Comparison of ENCODE assay signal across 9 cellular contexts in the genomic region with DNA sequence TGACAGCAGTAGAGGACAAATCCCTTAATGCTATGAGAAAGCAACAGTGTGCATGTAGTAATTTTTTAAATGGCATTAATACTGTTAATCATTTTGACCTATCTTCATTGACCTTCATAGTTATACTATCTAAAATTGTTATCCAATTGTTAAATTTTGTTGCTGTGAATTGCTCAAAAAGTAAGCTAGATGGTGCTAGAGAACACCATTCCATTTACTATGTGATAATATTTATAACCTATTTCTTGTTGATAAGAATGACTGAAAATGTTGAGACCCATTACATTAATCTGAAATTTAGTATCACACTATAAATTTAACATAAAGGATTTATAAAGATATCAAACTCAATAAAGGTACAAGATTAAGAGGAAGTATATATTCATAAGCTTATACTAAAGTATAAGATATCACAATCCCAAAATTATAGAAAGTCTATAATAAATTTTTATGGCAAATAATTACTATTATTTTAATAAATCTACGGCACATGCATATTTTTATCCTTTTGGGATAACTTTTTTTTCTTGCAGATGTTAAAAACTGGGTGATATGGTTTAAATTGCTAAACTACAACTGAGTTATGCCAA.
DNase-seq lines count a peak whose midpoint lies in the region; ATAC-seq and TF ChIP-seq lines count a peak whose summit lies in the region.
"Had no signal": no experiment of that assay in that cellular context is flagged by ENCODE, and none has a peak within 500 bp of the region (broad histone marks: within the 10 kb centered on the region; RNA-seq: fewer than 3 reads in every experiment).

No MANE protein-coding gene starts in this region.

- H3K4me1 Mint-ChIP-seq in activated CD4-positive, alpha-beta T cell treated with anti-CD3 and anti-CD28 coated beads for 36 hours: no peaks in the 10 kb centered on the region
- H3K4me1 Mint-ChIP-seq in activated CD8-positive, alpha-beta memory T cell treated with anti-CD3 and anti-CD28 coated beads, Interleukin-2, amount 10 ng/mL, durations not matched to agents 7 days and 5 days: no peaks in the 10 kb centered on the region
- H3K4me1 Mint-ChIP-seq: T-cell had no signal

- H3K27me3 Mint-ChIP-seq in activated CD4-positive, alpha-beta T cell treated with anti-CD3 and anti-CD28 coated beads for 36 hours: no peaks in the 10 kb centered on the region
- no peaks in the 10 kb centered on the region for H3K27me3 Mint-ChIP-seq in activated CD8-positive, alpha-beta memory T cell treated with anti-CD3 and anti-CD28 coated beads, Interleukin-2, amount 10 ng/mL, durations not matched to agents 7 days and 5 days
- H3K27me3 Mint-ChIP-seq: T-cell had no signal

- no peak overlapping the region for H3K27ac Mint-ChIP-seq in activated CD4-positive, alpha-beta T cell treated with anti-CD3 and anti-CD28 coated beads for 36 hours
- H3K27ac Mint-ChIP-seq in activated CD8-positive, alpha-beta memory T cell treated with anti-CD3 and anti-CD28 coated beads, Interleukin-2, amount 10 ng/mL, durations not matched to agents 7 days and 5 days: no peak overlapping the region
- H3K27ac Mint-ChIP-seq: T-cell had no signal

- WGBS in heart right ventricle, 2 donors: 51 to 65% methylated on average over 1 of the region's 1 CpG

- DNase-seq in heart right ventricle: no peak
- no peak for DNase-seq in Right ventricle myocardium superior
- DNase-seq in SK-MEL-5 (ENCODE audit: low read depth, low spot score): peak; percentile 40
- peak; percentile 57 for DNase-seq in fibroblast of the aortic adventitia (ENCODE audit: low read depth)
- no peak for DNase-seq in activated CD8-positive, alpha-beta memory T cell treated with anti-CD3 and anti-CD28 coated beads, Interleukin-2, amount 50 U/mL, for 4 hours
- no peak for DNase-seq in activated CD4-positive, alpha-beta T cell treated with anti-CD3 and anti-CD28 coated beads for 36 hours
- DNase-seq in GDM1 (lab: John Stamatoyannopoulos, UW): no peak
- DNase-seq in activated CD8-positive, alpha-beta memory T cell treated with anti-CD3 and anti-CD28 coated beads, Interleukin-2, amount 10 ng/mL, durations not matched to agents 7 days and 5 days: no peak
- DNase-seq: T-cell had no signal

- no peaks in the 10 kb centered on the region for H3K4me1 ChIP-seq in heart right ventricle

- POLR2A ChIA-PET in activated CD4-positive, alpha-beta T cell treated with anti-CD3 and anti-CD28 coated beads for 36 hours (lab: Charles Lee): no interaction called here

- H3K4me3 ChIP-seq in heart right ventricle (no peak overlapping the region), fibroblast of the aortic adventitia (ENCODE audit: low read depth, low read length) (no peak overlapping the region)

- H3K9me3 ChIP-seq in heart right ventricle: no peaks in the 10 kb centered on the region

- H3K36me3 Mint-ChIP-seq in activated CD4-positive, alpha-beta T cell treated with anti-CD3 and anti-CD28 coated beads for 36 hours (ENCODE audit: low read depth): no peaks in the 10 kb centered on the region
- no peaks in the 10 kb centered on the region for H3K36me3 Mint-ChIP-seq in activated CD8-positive, alpha-beta memory T cell treated with anti-CD3 and anti-CD28 coated beads, Interleukin-2, amount 10 ng/mL, durations not matched to agents 7 days and 5 days
- H3K36me3 Mint-ChIP-seq: T-cell had no signal

- in situ Hi-C loops in SK-MEL-5 (cut with HindIII; ENCODE audit: low pct_unique_long_range_greater_than_20kb, low sequenced_read_pairs): no loop called here

- intact Hi-C loops in heart right ventricle (cut with DNase I) (loop anchor here in 4 of 10 donors (5.0 to 10.0 kb wide), 2 partner anchors 1568 to 1580 kb away; no protein-coding TSS in a partner anchor), Right ventricle myocardium superior (cut with DNase I) (no loop called here)
- intact Hi-C loops in activated CD4-positive, alpha-beta T cell treated with anti-CD3 and anti-CD28 coated beads for 36 hours (cut with DNase I, micrococcal nuclease): loop anchor here in 1 of 2 experiments (5.0 kb wide), 1 partner anchor 1570 kb away; no protein-coding TSS in a partner anchor

- H3K27me3 ChIP-seq in heart right ventricle: no peaks in the 10 kb centered on the region

- ATAC-seq in heart right ventricle (no peak), Right ventricle myocardium superior (ENCODE audit: poor library complexity) (no peak)
- ATAC-seq in activated CD4-positive, alpha-beta T cell treated with anti-CD3 and anti-CD28 coated beads for 36 hours: no peak
- ATAC-seq in activated CD8-positive, alpha-beta memory T cell treated with anti-CD3 and anti-CD28 coated beads, Interleukin-2, amount 10 ng/mL, durations not matched to agents 7 days and 5 days: no peak
- ATAC-seq: T-cell had no signal

- CTCF ChIA-PET in activated CD4-positive, alpha-beta T cell treated with anti-CD3 and anti-CD28 coated beads for 36 hours (lab: Charles Lee): no interaction called here
- CTCF ChIA-PET in activated CD8-positive, alpha-beta memory T cell treated with anti-CD3 and anti-CD28 coated beads, Interleukin-2, amount 10 ng/mL, durations not matched to agents 7 days and 5 days (lab: Charles Lee): no interaction called here

- H3K27ac ChIP-seq in heart right ventricle: no peak overlapping the region

- H3K36me3 ChIP-seq in heart right ventricle: no peaks in the 10 kb centered on the region

- TF ChIP-seq CTCF in heart right ventricle (IDR thresholded peaks at IDR 0.05): peak; percentile 4 to 66 (median 43)
- peak; percentile 64 for TF ChIP-seq CTCF in fibroblast of the aortic adventitia (IDR thresholded peaks at IDR 0.05; ENCODE audit: insufficient read depth, low read length)

- H3K9me3 Mint-ChIP-seq in activated CD4-positive, alpha-beta T cell treated with anti-CD3 and anti-CD28 coated beads for 36 hours (ENCODE audit: low read depth): peaks cover 2% of the 10 kb centered on the region
- peaks cover 5% of the 10 kb centered on the region for H3K9me3 Mint-ChIP-seq in activated CD8-positive, alpha-beta memory T cell treated with anti-CD3 and anti-CD28 coated beads, Interleukin-2, amount 10 ng/mL, durations not matched to agents 7 days and 5 days (ENCODE audit: low read depth)

- H3K4me3 Mint-ChIP-seq in activated CD4-positive, alpha-beta T cell treated with anti-CD3 and anti-CD28 coated beads for 36 hours: no peak overlapping the region
- no peak overlapping the region for H3K4me3 Mint-ChIP-seq in activated CD8-positive, alpha-beta memory T cell treated with anti-CD3 and anti-CD28 coated beads, Interleukin-2, amount 10 ng/mL, durations not matched to agents 7 days and 5 days
- H3K4me3 Mint-ChIP-seq: T-cell had no signal

Comparison
In these comparisons a context has a peak if more than half of its experiments do, and no peak if none do; other contexts are left out.
1. DNase-seq: peak in SK-MEL-5 (single experiment) and fibroblast of the aortic adventitia (single experiment); none in heart right ventricle (0 of 2), Right ventricle myocardium superior (single experiment), activated CD8-positive, alpha-beta memory T cell treated with anti-CD3 and anti-CD28 coated beads, Interleukin-2, amount 50 U/mL, for 4 hours (single experiment), activated CD4-positive, alpha-beta T cell treated with anti-CD3 and anti-CD28 coated beads for 36 hours (single experiment), GDM1 (single experiment) and activated CD8-positive, alpha-beta memory T cell treated with anti-CD3 and anti-CD28 coated beads, Interleukin-2, amount 10 ng/mL, durations not matched to agents 7 days and 5 days (single experiment).